ENCODE assay signal across 14 cellular contexts in the genomic region with DNA sequence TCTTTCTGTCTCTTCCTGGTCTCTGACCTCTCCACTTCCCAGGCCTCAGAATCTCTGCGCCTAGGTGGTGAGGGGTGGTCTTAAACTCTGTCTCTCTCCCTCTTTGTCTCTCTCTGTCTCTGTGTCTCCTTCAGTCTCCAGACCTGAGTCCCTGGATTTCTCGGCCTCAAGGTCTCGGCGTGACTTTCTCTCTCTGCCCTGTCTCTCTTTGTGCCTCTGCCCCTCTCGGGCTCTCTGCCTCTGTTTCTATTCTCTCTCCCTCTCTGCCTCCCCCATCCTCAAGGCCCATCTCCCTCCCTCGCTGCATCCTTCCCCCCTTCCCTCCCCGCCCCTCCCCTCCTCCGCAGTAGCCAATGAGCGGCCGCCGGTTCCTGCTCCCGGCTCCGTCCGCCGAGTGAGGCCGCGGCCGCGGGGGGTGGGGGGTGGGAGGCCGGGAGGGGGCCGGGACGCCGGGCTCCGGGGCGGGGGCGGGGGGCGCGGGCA. TPM values are rescaled to one million over a fixed set of nuclear protein-coding genes. Genes with fewer than 3 reads are reported as not detected.
A peak's percentile ranks its signal among the peaks of the same experiment; 100 is the strongest.
DNase-seq lines count a peak whose midpoint lies in the region; ATAC-seq, FAIRE-seq and TF ChIP-seq lines count a peak whose summit lies in the region.
"Had no signal": no experiment of that assay in that cellular context is flagged by ENCODE, and none has a peak within 500 bp of the region (broad histone marks: within the 10 kb centered on the region; RNA-seq: fewer than 3 reads in every experiment).

CACNG7 (plus strand) TSS at position 346 of the 483 bp plus-strand sequence. CDS start 3,554 bp downstream, outside the sequence.

- peaks cover 42% of the 10 kb centered on the region for H3K4me1 ChIP-seq in A549
- no peaks in the 10 kb centered on the region for H3K4me1 ChIP-seq in HAP-1
- H3K4me1 ChIP-seq in mesodermal cell (ENCODE audit: control insufficient read depth, insufficient read depth, low read length, poor library complexity, severe bottlenecking) = no peaks in the 10 kb centered on the region
- no peaks in the 10 kb centered on the region for H3K4me1 ChIP-seq in SJCRH30

- ATAC-seq in A549 (peak; percentile 14 to 18; a peak in 2 of 6 replicates), HG03097 (IDR thresholded peaks at IDR 0.05; ENCODE audit: low FRiP score, unreplicated experiment) (no peak), HG03571 (IDR thresholded peaks at IDR 0.05; ENCODE audit: unreplicated experiment) (no peak)

- FAIRE-seq in A549 (lab: Jason Lieb, UNC) = no peak

- H3K36me3 ChIP-seq in HAP-1 (replicated peaks) (no peaks in the 10 kb centered on the region), mesodermal cell (ENCODE audit: control insufficient read depth, insufficient read depth, low read length) (peaks cover 13% of the 10 kb centered on the region), SJCRH30 (no peaks in the 10 kb centered on the region)
- H3K36me3 ChIP-seq: SJSA1 had no signal

- 4% methylated on average over 5 of the region's 28 CpGs for whole genome bisulfite sequencing in A549 (ENCODE audit: missing lambda C conversion rate)
- WGBS in mesodermal cell (ENCODE audit: insufficient coverage in 2 of 2), 2 experiments = 1 to 7% methylated on average over 5 to 6 of the region's 28 CpGs

- POLR2A ChIA-PET in A549 (lab: Yijun Ruan, JAX) = interaction anchor here (2.0 kb wide), 1 partner anchor 72 kb away, joined by 8 read pairs; no protein-coding TSS in a partner anchor

- TF ChIP-seq RAD21 in A549 (conservative IDR thresholded peaks at IDR 0.05 in 1 of 2, IDR thresholded peaks at IDR 0.05 in 1 of 2) = no peak

- in situ Hi-C loops in HAP-1 (cut with MboI; ENCODE audit: low sequenced_read_pairs) = no loop called here

- no peak for TF ChIP-seq POLR2A in A549 (IDR thresholded peaks at IDR 0.05; ENCODE audit: low read length)

- H3K4me2 ChIP-seq in A549 = peak within 1 kb of the TSS; percentile 92

- H3K27ac ChIP-seq in A549 (peak within 1 kb of the TSS; percentile 65 to 82), mesodermal cell (ENCODE audit: low read depth, low read length, severe bottlenecking) (peak within 1 kb of the TSS; percentile 41), SJCRH30 (no peak within 1 kb of the TSS)
- H3K27ac ChIP-seq: SJSA1 had no signal

- CTCF ChIA-PET in A549 (lab: Yijun Ruan, JAX) = interaction anchor here (1.0 to 3.2 kb wide), 3 partner anchors 12 to 121 kb away, joined by 3 to 63 read pairs (median 38); no protein-coding TSS in a partner anchor

- no peak for TF ChIP-seq CTCF in A549 (IDR thresholded peaks at IDR 0.05)

- TF ChIP-seq EP300 in A549 (IDR thresholded peaks at IDR 0.05) = no peak

- DNase-seq in A549 (ENCODE audit: low read depth in 1 of 2, low spot score in 1 of 2) (peak in 1 of 2 experiments; percentile 43), HAP-1 (ENCODE audit: low spot score in 2 of 2) (peak in 1 of 2 experiments; percentile 67), cerebellar cortex (ENCODE audit: low spot score) (peak; percentile 68), NCI-H345 (lab: John Stamatoyannopoulos, UW) (no peak), SJCRH30 (no peak)
- DNase-seq: DMS79, foreskin melanocyte, NCI-H1092 had no signal

- H3K27me3 ChIP-seq in HAP-1 (ENCODE audit: low read depth) (peaks cover 14% of the 10 kb centered on the region), SJCRH30 (peaks cover 16% of the 10 kb centered on the region; the same call in 1 of the 2 replicates)

- H3K4me3 ChIP-seq in A549 = peak within 1 kb of the TSS; percentile 70
- H3K4me3 ChIP-seq in HAP-1 = peak within 1 kb of the TSS; percentile 42
- H3K4me3 ChIP-seq in mesodermal cell (ENCODE audit: extremely low read depth, insufficient read depth, low read length, poor library complexity, severe bottlenecking) = peak within 1 kb of the TSS; percentile 68
- H3K4me3 ChIP-seq in SJCRH30 = no peak within 1 kb of the TSS
- H3K4me3 ChIP-seq: SJSA1 had no signal

- H3K9me3 ChIP-seq in A549 = no peaks in the 10 kb centered on the region
- H3K9me3 ChIP-seq in HAP-1 = no peaks in the 10 kb centered on the region
- H3K9me3 ChIP-seq in mesodermal cell (ENCODE audit: control insufficient read depth, low read length) = no peaks in the 10 kb centered on the region
- H3K9me3 ChIP-seq in SJCRH30 (replicated peaks) = no peaks in the 10 kb centered on the region
- H3K9me3 ChIP-seq: SJSA1 had no signal

TF ChIP-seq in A549, 52 proteins besides CTCF, POLR2A, EP300 and RAD21:
- TF ChIP-seq MAFK (IDR thresholded peaks at IDR 0.05; ENCODE audit: partially characterized antibody) (no peak), FOXS1 (CRISPR knock-in tag; IDR thresholded peaks at IDR 0.05) (no peak), NPAS2 (CRISPR knock-in tag; IDR thresholded peaks at IDR 0.05; ENCODE audit: borderline replicate concordance) (no peak), RNF2 (IDR thresholded peaks at IDR 0.05; ENCODE audit: borderline replicate concordance, low read depth) (no peak), HOXB13 (CRISPR knock-in tag; IDR thresholded peaks at IDR 0.05; ENCODE audit: low read depth) (no peak), EHMT2 (IDR thresholded peaks at IDR 0.05; ENCODE audit: low read depth) (no peak), PHF8 (IDR thresholded peaks at IDR 0.05; ENCODE audit: borderline replicate concordance, low read depth) (no peak), HOXA7 (CRISPR knock-in tag; IDR thresholded peaks at IDR 0.05) (no peak), HEYL (CRISPR knock-in tag; IDR thresholded peaks at IDR 0.05) (no peak), CHD2 (IDR thresholded peaks at IDR 0.05; ENCODE audit: low read length, partially characterized antibody) (no peak)
- TF ChIP-seq, protein P1, sequence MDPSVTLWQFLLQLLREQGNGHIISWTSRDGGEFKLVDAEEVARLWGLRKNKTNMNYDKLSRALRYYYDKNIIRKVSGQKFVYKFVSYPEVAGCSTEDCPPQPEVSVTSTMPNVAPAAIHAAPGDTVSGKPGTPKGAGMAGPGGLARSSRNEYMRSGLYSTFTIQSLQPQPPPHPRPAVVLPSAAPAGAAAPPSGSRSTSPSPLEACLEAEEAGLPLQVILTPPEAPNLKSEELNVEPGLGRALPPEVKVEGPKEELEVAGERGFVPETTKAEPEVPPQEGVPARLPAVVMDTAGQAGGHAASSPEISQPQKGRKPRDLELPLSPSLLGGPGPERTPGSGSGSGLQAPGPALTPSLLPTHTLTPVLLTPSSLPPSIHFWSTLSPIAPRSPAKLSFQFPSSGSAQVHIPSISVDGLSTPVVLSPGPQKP (IDR thresholded peaks at IDR 0.05; ENCODE audit: low read depth, low read length) = no peak

RNA-seq across cellular contexts. Expression of gene CACNG7, which starts in this region (rescaled TPM):
- polyA plus RNA-seq in A549 (2011; rRNA removed) = 11.5 and 12.8 TPM in 2 replicates
- polyA plus RNA-seq in A549 (2012; cell fraction: cytosol; rRNA removed) = 26.4 and 37.4 TPM in 2 replicates
- polyA plus RNA-seq in A549 (2012; cell fraction: nucleus; rRNA removed) = 33.7 and 37.2 TPM in 2 replicates
- polyA plus RNA-seq in A549 (2017; fragmentation: RNase III; extraction: RNeasy Plus Mini Kit Qiagen cat#74134 plus additional on column Dnase treatment) = 6.3 to 7.6 TPM (median 6.8 TPM) in 3 replicates
- polyA minus RNA-seq in A549 (2011; rRNA and poly(A)+ RNA removed) = 6.0 and 7.6 TPM in 2 replicates
- polyA plus RNA-seq in mesodermal cell (2013, experiment 1 of 2) = 60.5 TPM
- polyA plus RNA-seq in mesodermal cell (2013, experiment 2 of 2) = 35.9 TPM
- total RNA-seq in SJCRH30 (2014; rRNA removed; shearing (Covaris generic)) = not detected in 2 replicates
- total RNA-seq: activated T-helper 1 cell treated with anti-CD3 and anti-CD28 coated beads, Interleukin-12 subunit alpha, Interleukin-12 subunit beta, Interleukin-2, Interleukin-4 antibody, amounts not matched to agents 30 ng/mL and 10 ng/mL and 1 ng/mL, durations not matched to agents 14 hours and 24 hours and 36 hours; SJSA1; skeletal muscle tissue had no signal

Comparison
In these comparisons a context has a peak if more than half of its experiments do, and no peak if none do; other contexts are left out.
1. ATAC-seq: peak in A549 (2 of 2); none in HG03097 (single experiment) and HG03571 (single experiment).